ENCODE assay signal across 1 cellular context in genomic region chr3:109073116-109073515, GRCh38.
TF ChIP-seq lines count a peak whose summit lies in the region.

No MANE protein-coding gene starts in this region.

TF ChIP-seq in GM23338, 12 proteins besides CTCF, POLR2A, EP300 and RAD21 (continued from another document):
- no peak for TF ChIP-seq REST (IDR thresholded peaks at IDR 0.05; ENCODE audit: unreplicated experiment)
- TF ChIP-seq ETS1 (IDR thresholded peaks at IDR 0.05): no peak
